ENCODE assay signal across 17 cellular contexts in genomic region chr5:39712316-39713223, GRCh38.
DNase-seq lines count a peak whose midpoint lies in the region; ATAC-seq and TF ChIP-seq lines count a peak whose summit lies in the region.
"Had no signal": no experiment of that assay in that cellular context is flagged by ENCODE, and none has a peak within 500 bp of the region (broad histone marks: within the 10 kb centered on the region; RNA-seq: fewer than 3 reads in every experiment).

No MANE protein-coding gene starts in this region.

- H3K4me3 ChIP-seq in HL-60 (replicated peaks; ENCODE audit: insufficient read depth, low read length) = no peak overlapping the region
- H3K4me3 ChIP-seq: BLaER1, K562, SJCRH30 had no signal

- TF ChIP-seq CTCF in HL-60 (IDR thresholded peaks at IDR 0.05; ENCODE audit: insufficient read depth, low read length) = no peak
- no peak for TF ChIP-seq CTCF in MCF 10A (IDR thresholded peaks at IDR 0.05; ENCODE audit: unreplicated experiment)

- CTCF ChIA-PET in MCF 10A (lab: Yijun Ruan, JAX) = interaction anchor here (0.6 to 7.2 kb wide), 10 partner anchors 10 to 1441 kb away, joined by 3 to 81 read pairs (median 4); no protein-coding TSS in a partner anchor

- no peak overlapping the region for H3K27ac Mint-ChIP-seq in MCF 10A (ENCODE audit: low read depth, unreplicated experiment)
- H3K27ac Mint-ChIP-seq: CD8-positive, alpha-beta memory T cell; H9 had no signal

- ATAC-seq in HG02938 (IDR thresholded peaks at IDR 0.05; ENCODE audit: unreplicated experiment) = no peak
- ATAC-seq: K562 had no signal

- POLR2A ChIA-PET in MCF 10A (lab: Yijun Ruan, JAX) = interaction anchor here (1.8 kb wide), 1 partner anchor 971 kb away, joined by 6 read pairs; no protein-coding TSS in a partner anchor

- H3K36me3 Mint-ChIP-seq in MCF 10A (ENCODE audit: insufficient read depth, unreplicated experiment) = no peaks in the 10 kb centered on the region
- H3K36me3 Mint-ChIP-seq: CD8-positive, alpha-beta memory T cell had no signal

- DNase-seq in HL-60 (ENCODE audit: low read depth in 1 of 2, low spot score in 1 of 2) = no peak
- DNase-seq in SHP77 (lab: John Stamatoyannopoulos, UW) = peak; percentile 47 to 62
- peak; percentile 26 for DNase-seq in kidney tubule cell (ENCODE audit: low spot score)
- DNase-seq in GM19240 (ENCODE audit: insufficient read length, low spot score) = no peak
- no peak for DNase-seq in cardiac septum (ENCODE audit: low spot score)
- DNase-seq in MCF 10A (ENCODE audit: unreplicated experiment) = no peak
- DNase-seq: CD8-positive, alpha-beta memory T cell; H9; NCI-H1092; NCI-H1694; NCI-H2107; NCI-H345; NCI-H69 had no signal

- BruUV-seq in MCF 10A (replicated peaks; lab: Mats Ljungman, UMichigan) = no TSS peak

- H3K4me1 Mint-ChIP-seq in MCF 10A (ENCODE audit: insufficient read depth, unreplicated experiment) = peaks cover 17% of the 10 kb centered on the region
- H3K4me1 Mint-ChIP-seq: CD8-positive, alpha-beta memory T cell had no signal

- peak overlapping the region; percentile 70 for H3K27ac ChIP-seq in HL-60 (replicated peaks)
- H3K27ac ChIP-seq: BLaER1, SJCRH30 had no signal

- H3K27me3 ChIP-seq in HL-60 (ENCODE audit: insufficient read depth, poor library complexity, severe bottlenecking) = no peaks in the 10 kb centered on the region
- H3K27me3 ChIP-seq: BLaER1 had no signal

- intact Hi-C loops in cardiac septum (cut with DNase I) (loop anchor here (5.0 to 10.0 kb wide), 2 partner anchors 975 to 1022 kb away; no protein-coding TSS in a partner anchor), MCF 10A (cut with micrococcal nuclease) (loop anchor here (5.0 to 10.0 kb wide), 6 partner anchors 112 to 795 kb away; no protein-coding TSS in a partner anchor)

- no peak overlapping the region for H3K4me3 Mint-ChIP-seq in MCF 10A (ENCODE audit: unreplicated experiment)
- H3K4me3 Mint-ChIP-seq: CD8-positive, alpha-beta memory T cell; H9 had no signal

- no peaks in the 10 kb centered on the region for H3K9me3 Mint-ChIP-seq in MCF 10A (ENCODE audit: unreplicated experiment)
- H3K9me3 Mint-ChIP-seq: CD8-positive, alpha-beta memory T cell had no signal

- no peaks in the 10 kb centered on the region for H3K27me3 Mint-ChIP-seq in MCF 10A (ENCODE audit: insufficient read depth, unreplicated experiment)

Comparison
In these comparisons a context has a peak if more than half of its experiments do, and no peak if none do; other contexts are left out.
1. DNase-seq: peak in SHP77 (2 of 2) and kidney tubule cell (single experiment); none in HL-60 (0 of 2), GM19240 (single experiment), cardiac septum (single experiment) and MCF 10A (single experiment).